In genomic region chr17:39754161-39754957, GRCh38 we compare ENCODE assay signal across 8 cellular contexts. TPM values are rescaled to one million over a fixed set of nuclear protein-coding genes. Genes with fewer than 3 reads are reported as not detected.
DNase-seq lines count a peak whose midpoint lies in the region; ATAC-seq and TF ChIP-seq lines count a peak whose summit lies in the region.

No MANE protein-coding gene starts in this region.

- H3K27me3 ChIP-seq in CD8-positive, alpha-beta T cell (ENCODE audit: insufficient read depth, low read length) = no peaks in the 10 kb centered on the region
- peaks cover 29% of the 10 kb centered on the region for H3K27me3 ChIP-seq in ectodermal cell (ENCODE audit: control insufficient read depth, insufficient read depth, low read length, poor library complexity, severe bottlenecking)

- H3K4me1 ChIP-seq in CD8-positive, alpha-beta T cell (ENCODE audit: insufficient read depth, low read length) = peaks cover 56% of the 10 kb centered on the region
- H3K4me1 ChIP-seq in ectodermal cell (ENCODE audit: control insufficient read depth, insufficient read depth, low read length) = peaks cover 13% of the 10 kb centered on the region

- H3K9me3 ChIP-seq in CD8-positive, alpha-beta T cell (ENCODE audit: low read length) = no peaks in the 10 kb centered on the region
- no peaks in the 10 kb centered on the region for H3K9me3 ChIP-seq in ectodermal cell (ENCODE audit: control insufficient read depth, low read length)

- 1% methylated on average over 91 of the region's 91 CpGs for WGBS in ectodermal cell, 2 experiments

- peak overlapping the region; percentile 98 for H3K27ac Mint-ChIP-seq in CD8-positive, alpha-beta T cell
- peak overlapping the region; percentile 90 for H3K27ac Mint-ChIP-seq in activated CD8-positive, alpha-beta T cell treated with anti-CD3 and anti-CD28 coated beads for 36 hours

- CTCF ChIA-PET in CD8-positive, alpha-beta T cell (lab: Charles Lee) = interaction anchor here (0.7 to 10.0 kb wide), 30 partner anchors 10 to 207 kb away, joined by 3 to 110 read pairs (median 4); partner anchors contain the start of genes GSDMB, IKZF3, LRRC3C and MIEN1
- CTCF ChIA-PET in activated CD8-positive, alpha-beta T cell treated with anti-CD3 and anti-CD28 coated beads for 36 hours (lab: Charles Lee) = interaction anchor here (0.6 to 7.0 kb wide), 29 partner anchors 13 to 226 kb away, joined by 3 to 75 read pairs (median 4); partner anchors contain the start of genes IKZF3, MIEN1 and PSMD3

- peak; percentile 91 for TF ChIP-seq CTCF in CD8-positive, alpha-beta T cell (IDR thresholded peaks at IDR 0.05)
- peak; percentile 96 for TF ChIP-seq CTCF in activated CD8-positive, alpha-beta T cell treated with anti-CD3 and anti-CD28 coated beads for 36 hours (IDR thresholded peaks at IDR 0.05)

- H3K27ac ChIP-seq in CD8-positive, alpha-beta T cell (ENCODE audit: low read depth, low read length) = peak overlapping the region; percentile 93
- H3K27ac ChIP-seq in ectodermal cell (ENCODE audit: insufficient read depth, low read depth, low read length, poor library complexity, severe bottlenecking) = no peak overlapping the region

- no peaks in the 10 kb centered on the region for H3K27me3 Mint-ChIP-seq in CD8-positive, alpha-beta T cell (ENCODE audit: low read depth)
- H3K27me3 Mint-ChIP-seq in activated CD8-positive, alpha-beta T cell treated with anti-CD3 and anti-CD28 coated beads for 36 hours = no peaks in the 10 kb centered on the region

- intact Hi-C loops in CD8-positive, alpha-beta T cell (cut with DNase I, micrococcal nuclease) = loop anchor here (1.0 to 5.0 kb wide), 16 partner anchors 16 to 227 kb away; partner anchors contain the start of genes IKZF3 (in 2 of the 2), LRRC3C (in 2 of the 2), MIEN1 (in 2 of the 2) and ORMDL3 (in 2 of the 2)
- intact Hi-C loops in activated CD8-positive, alpha-beta T cell treated with anti-CD3 and anti-CD28 coated beads for 36 hours (cut with micrococcal nuclease) = loop anchor here (5.0 kb wide), 1 partner anchor 132 kb away; no protein-coding TSS in a partner anchor

- H3K4me1 Mint-ChIP-seq in CD8-positive, alpha-beta T cell (ENCODE audit: low read depth) = peaks cover 59% of the 10 kb centered on the region
- peaks cover 65% of the 10 kb centered on the region for H3K4me1 Mint-ChIP-seq in activated CD8-positive, alpha-beta T cell treated with anti-CD3 and anti-CD28 coated beads for 36 hours (ENCODE audit: low read depth)

- POLR2A ChIA-PET in CD8-positive, alpha-beta T cell (lab: Charles Lee) = interaction anchor here (0.9 to 4.6 kb wide), 25 partner anchors 10 to 226 kb away, joined by 3 to 59 read pairs (median 6); partner anchors contain the start of genes IKZF3, LRRC3C, MIEN1 and ORMDL3
- POLR2A ChIA-PET in activated CD8-positive, alpha-beta T cell treated with anti-CD3 and anti-CD28 coated beads for 36 hours (lab: Charles Lee) = interaction anchor here (0.6 to 5.3 kb wide), 27 partner anchors 9 to 379 kb away, joined by 3 to 43 read pairs (median 4); partner anchors contain the start of genes IKZF3 and MIEN1

- peaks cover 8% of the 10 kb centered on the region for H3K36me3 Mint-ChIP-seq in CD8-positive, alpha-beta T cell
- H3K36me3 Mint-ChIP-seq in activated CD8-positive, alpha-beta T cell treated with anti-CD3 and anti-CD28 coated beads for 36 hours (ENCODE audit: low read depth) = peaks cover 8% of the 10 kb centered on the region

- ATAC-seq in CD8-positive, alpha-beta T cell = peak; percentile 74
- ATAC-seq in GM19397 (IDR thresholded peaks at IDR 0.05; ENCODE audit: unreplicated experiment) (peak; percentile 63), HG03558 (IDR thresholded peaks at IDR 0.05; ENCODE audit: extremely low read depth, unreplicated experiment) (peak; percentile 50)
- peak; percentile 81 for ATAC-seq in activated CD8-positive, alpha-beta T cell treated with anti-CD3 and anti-CD28 coated beads for 36 hours

- H3K36me3 ChIP-seq in CD8-positive, alpha-beta T cell (ENCODE audit: insufficient read depth, low read length) = no peaks in the 10 kb centered on the region
- no peaks in the 10 kb centered on the region for H3K36me3 ChIP-seq in ectodermal cell (ENCODE audit: control insufficient read depth, insufficient read depth, low read length)

- H3K9me3 Mint-ChIP-seq in CD8-positive, alpha-beta T cell = no peaks in the 10 kb centered on the region
- H3K9me3 Mint-ChIP-seq in activated CD8-positive, alpha-beta T cell treated with anti-CD3 and anti-CD28 coated beads for 36 hours = no peaks in the 10 kb centered on the region

- H3K4me3 Mint-ChIP-seq in CD8-positive, alpha-beta T cell = peak overlapping the region; percentile 78
- H3K4me3 Mint-ChIP-seq in activated CD8-positive, alpha-beta T cell treated with anti-CD3 and anti-CD28 coated beads for 36 hours = peak overlapping the region; percentile 76

- peak; percentile 95 to 99 (median 97) for DNase-seq in CD8-positive, alpha-beta T cell
- DNase-seq in NCI-H82 treated with DMSO at 0.1 percent for 48 hours (lab: John Stamatoyannopoulos, UW; ENCODE audit: unreplicated experiment) (peak; percentile 45), medulla oblongata (ENCODE audit: extremely low spot score) (peak; percentile 90)
- peak; percentile 97 for DNase-seq in activated CD8-positive, alpha-beta T cell treated with anti-CD3 and anti-CD28 coated beads for 36 hours
- DNase-seq in stimulated activated CD4-positive, alpha-beta T cell treated with anti-CD3 and anti-CD28 coated beads, TNF-alpha, amount 100 ng/mL, for 48 hours (ENCODE audit: low read depth in 3 of 3) = peak; percentile 88 to 95 (median 93)

- peak overlapping the region; percentile 75 for H3K4me3 ChIP-seq in CD8-positive, alpha-beta T cell (ENCODE audit: low read depth, low read length)
- H3K4me3 ChIP-seq in ectodermal cell (ENCODE audit: insufficient read depth, low read depth, low read length) = peak overlapping the region; percentile 53

RNA-seq across cellular contexts. Expression of gene GRB7, which starts 16.6 kb away (rescaled TPM):
- not detected for total RNA-seq in CD8-positive, alpha-beta T cell
- total RNA-seq in activated CD8-positive, alpha-beta T cell treated with anti-CD3 and anti-CD28 coated beads for 36 hours = 1 to 10 TPM in 1 of 2 experiments, not detected in 1; 1.2 TPM
- polyA plus RNA-seq in ectodermal cell (2013, experiment 1 of 4) = 4.0 TPM
- 2.9 TPM for polyA plus RNA-seq in ectodermal cell (2013, experiment 2 of 4)
- polyA plus RNA-seq in ectodermal cell (2013, experiment 3 of 4) = 2.5 TPM
- 2.6 TPM for polyA plus RNA-seq in ectodermal cell (2013, experiment 4 of 4)

RNA-seq across cellular contexts. Expression of gene MIEN1, which starts 24.0 kb away (rescaled TPM):
- total RNA-seq in CD8-positive, alpha-beta T cell = 10 to 100 TPM; 29.5 to 30.1 TPM
- 10 to 100 TPM; 32.5 to 34.0 TPM for total RNA-seq in activated CD8-positive, alpha-beta T cell treated with anti-CD3 and anti-CD28 coated beads for 36 hours
- polyA plus RNA-seq in ectodermal cell (2013, experiment 1 of 4) = 45.5 TPM
- polyA plus RNA-seq in ectodermal cell (2013, experiment 2 of 4) = 45.0 TPM
- polyA plus RNA-seq in ectodermal cell (2013, experiment 3 of 4) = 45.8 TPM
- polyA plus RNA-seq in ectodermal cell (2013, experiment 4 of 4) = 50.9 TPM

RNA-seq across cellular contexts. Expression of gene ERBB2, which starts 54.5 kb away (rescaled TPM):
- total RNA-seq in CD8-positive, alpha-beta T cell = 1 to 10 TPM; 2.6 to 2.9 TPM
- total RNA-seq in activated CD8-positive, alpha-beta T cell treated with anti-CD3 and anti-CD28 coated beads for 36 hours = 1 to 10 TPM; 5.2 TPM
- 92.9 TPM for polyA plus RNA-seq in ectodermal cell (2013, experiment 1 of 4)
- 108 TPM for polyA plus RNA-seq in ectodermal cell (2013, experiment 2 of 4)
- polyA plus RNA-seq in ectodermal cell (2013, experiment 3 of 4) = 76.4 TPM
- 82.8 TPM for polyA plus RNA-seq in ectodermal cell (2013, experiment 4 of 4)

Comparison
In these comparisons a context has a peak if more than half of its experiments do, and no peak if none do; other contexts are left out.
1. DNase-seq: peak in every context shown above with its lines; median percentile 97 in CD8-positive, alpha-beta T cell; 97 in activated CD8-positive, alpha-beta T cell treated with anti-CD3 and anti-CD28 coated beads for 36 hours; 93 in stimulated activated CD4-positive, alpha-beta T cell treated with anti-CD3 and anti-CD28 coated beads, TNF-alpha, amount 100 ng/mL, for 48 hours; 90 in medulla oblongata; 45 in NCI-H82 treated with DMSO at 0.1 percent for 48 hours.